1 cellular context compared by ENCODE assay signal in the genomic region with DNA sequence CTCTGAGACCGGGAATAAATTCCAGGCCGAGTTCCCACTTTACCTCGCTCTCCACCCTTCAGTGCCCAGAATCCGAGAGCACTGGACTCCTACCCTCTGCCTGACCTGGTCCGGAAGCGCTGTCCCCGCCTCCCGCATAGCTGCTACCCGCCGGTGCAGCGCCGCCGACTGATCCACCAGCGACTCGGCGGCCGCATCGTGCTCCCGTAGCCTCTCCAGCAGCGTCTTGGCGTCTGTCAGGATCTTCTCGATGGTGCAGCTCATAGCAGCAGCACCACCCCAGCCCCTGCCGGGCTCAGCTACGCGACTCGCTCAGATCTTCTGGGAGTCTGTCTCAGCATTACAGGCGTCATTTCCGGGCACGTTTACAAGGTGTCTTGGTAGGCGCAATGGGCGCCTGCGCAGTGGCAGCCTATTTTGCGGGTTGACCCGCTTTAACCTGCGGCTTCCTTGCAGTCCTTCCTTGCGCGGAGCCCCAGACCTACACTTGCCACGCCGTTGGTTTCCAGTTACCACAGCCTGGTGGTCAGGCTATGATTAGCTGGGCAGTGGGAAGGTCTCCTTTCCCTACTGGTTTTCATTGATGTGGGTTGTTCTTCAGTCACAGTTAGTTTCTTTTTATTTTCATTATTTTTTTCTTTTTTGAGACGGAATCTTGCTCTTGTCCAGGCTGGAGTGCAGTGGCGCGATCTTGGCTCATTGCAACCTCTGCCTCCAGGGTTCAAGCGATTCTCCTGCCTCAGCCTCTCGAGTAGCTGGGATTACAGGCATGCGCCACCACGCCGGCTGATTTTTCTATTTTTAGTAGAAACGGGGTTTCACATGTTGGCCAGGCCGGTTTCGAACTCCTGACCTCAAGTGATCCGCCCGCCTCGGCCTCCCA.
TF ChIP-seq lines count a peak whose summit lies in the region.

A gene (minus strand): TSS at position 342 of the 883 bp plus-strand sequence. CDS start 78 bp downstream, at position 264.

TF ChIP-seq in WTC11, 78 proteins besides CTCF, POLR2A, EP300 and RAD21 (continued from another document and continues in another):
- TF ChIP-seq, protein P1, sequence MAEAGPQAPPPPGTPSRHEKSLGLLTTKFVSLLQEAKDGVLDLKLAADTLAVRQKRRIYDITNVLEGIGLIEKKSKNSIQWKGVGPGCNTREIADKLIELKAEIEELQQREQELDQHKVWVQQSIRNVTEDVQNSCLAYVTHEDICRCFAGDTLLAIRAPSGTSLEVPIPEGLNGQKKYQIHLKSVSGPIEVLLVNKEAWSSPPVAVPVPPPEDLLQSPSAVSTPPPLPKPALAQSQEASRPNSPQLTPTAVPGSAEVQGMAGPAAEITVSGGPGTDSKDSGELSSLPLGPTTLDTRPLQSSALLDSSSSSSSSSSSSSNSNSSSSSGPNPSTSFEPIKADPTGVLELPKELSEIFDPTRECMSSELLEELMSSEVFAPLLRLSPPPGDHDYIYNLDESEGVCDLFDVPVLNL (CRISPR knock-in tag; IDR thresholded peaks at IDR 0.05; ENCODE audit: borderline replicate concordance, low read depth): no peak
- TF ChIP-seq, protein P2, sequence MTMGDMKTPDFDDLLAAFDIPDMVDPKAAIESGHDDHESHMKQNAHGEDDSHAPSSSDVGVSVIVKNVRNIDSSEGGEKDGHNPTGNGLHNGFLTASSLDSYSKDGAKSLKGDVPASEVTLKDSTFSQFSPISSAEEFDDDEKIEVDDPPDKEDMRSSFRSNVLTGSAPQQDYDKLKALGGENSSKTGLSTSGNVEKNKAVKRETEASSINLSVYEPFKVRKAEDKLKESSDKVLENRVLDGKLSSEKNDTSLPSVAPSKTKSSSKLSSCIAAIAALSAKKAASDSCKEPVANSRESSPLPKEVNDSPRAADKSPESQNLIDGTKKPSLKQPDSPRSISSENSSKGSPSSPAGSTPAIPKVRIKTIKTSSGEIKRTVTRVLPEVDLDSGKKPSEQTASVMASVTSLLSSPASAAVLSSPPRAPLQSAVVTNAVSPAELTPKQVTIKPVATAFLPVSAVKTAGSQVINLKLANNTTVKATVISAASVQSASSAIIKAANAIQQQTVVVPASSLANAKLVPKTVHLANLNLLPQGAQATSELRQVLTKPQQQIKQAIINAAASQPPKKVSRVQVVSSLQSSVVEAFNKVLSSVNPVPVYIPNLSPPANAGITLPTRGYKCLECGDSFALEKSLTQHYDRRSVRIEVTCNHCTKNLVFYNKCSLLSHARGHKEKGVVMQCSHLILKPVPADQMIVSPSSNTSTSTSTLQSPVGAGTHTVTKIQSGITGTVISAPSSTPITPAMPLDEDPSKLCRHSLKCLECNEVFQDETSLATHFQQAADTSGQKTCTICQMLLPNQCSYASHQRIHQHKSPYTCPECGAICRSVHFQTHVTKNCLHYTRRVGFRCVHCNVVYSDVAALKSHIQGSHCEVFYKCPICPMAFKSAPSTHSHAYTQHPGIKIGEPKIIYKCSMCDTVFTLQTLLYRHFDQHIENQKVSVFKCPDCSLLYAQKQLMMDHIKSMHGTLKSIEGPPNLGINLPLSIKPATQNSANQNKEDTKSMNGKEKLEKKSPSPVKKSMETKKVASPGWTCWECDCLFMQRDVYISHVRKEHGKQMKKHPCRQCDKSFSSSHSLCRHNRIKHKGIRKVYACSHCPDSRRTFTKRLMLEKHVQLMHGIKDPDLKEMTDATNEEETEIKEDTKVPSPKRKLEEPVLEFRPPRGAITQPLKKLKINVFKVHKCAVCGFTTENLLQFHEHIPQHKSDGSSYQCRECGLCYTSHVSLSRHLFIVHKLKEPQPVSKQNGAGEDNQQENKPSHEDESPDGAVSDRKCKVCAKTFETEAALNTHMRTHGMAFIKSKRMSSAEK (CRISPR knock-in tag; IDR thresholded peaks at IDR 0.05; ENCODE audit: borderline replicate concordance): no peak
- TF ChIP-seq ELF4 (CRISPR knock-in tag; IDR thresholded peaks at IDR 0.05; ENCODE audit: low read depth): no peak
- TF ChIP-seq, protein P3, sequence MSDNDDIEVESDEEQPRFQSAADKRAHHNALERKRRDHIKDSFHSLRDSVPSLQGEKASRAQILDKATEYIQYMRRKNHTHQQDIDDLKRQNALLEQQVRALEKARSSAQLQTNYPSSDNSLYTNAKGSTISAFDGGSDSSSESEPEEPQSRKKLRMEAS (CRISPR knock-in tag; IDR thresholded peaks at IDR 0.05): peak; percentile 64; the same call in 1 of the 2 replicates
- TF ChIP-seq, protein P4, sequence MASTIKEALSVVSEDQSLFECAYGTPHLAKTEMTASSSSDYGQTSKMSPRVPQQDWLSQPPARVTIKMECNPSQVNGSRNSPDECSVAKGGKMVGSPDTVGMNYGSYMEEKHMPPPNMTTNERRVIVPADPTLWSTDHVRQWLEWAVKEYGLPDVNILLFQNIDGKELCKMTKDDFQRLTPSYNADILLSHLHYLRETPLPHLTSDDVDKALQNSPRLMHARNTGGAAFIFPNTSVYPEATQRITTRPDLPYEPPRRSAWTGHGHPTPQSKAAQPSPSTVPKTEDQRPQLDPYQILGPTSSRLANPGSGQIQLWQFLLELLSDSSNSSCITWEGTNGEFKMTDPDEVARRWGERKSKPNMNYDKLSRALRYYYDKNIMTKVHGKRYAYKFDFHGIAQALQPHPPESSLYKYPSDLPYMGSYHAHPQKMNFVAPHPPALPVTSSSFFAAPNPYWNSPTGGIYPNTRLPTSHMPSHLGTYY (CRISPR knock-in tag; IDR thresholded peaks at IDR 0.05): no peak
- TF ChIP-seq CBFB (CRISPR knock-in tag; IDR thresholded peaks at IDR 0.05; ENCODE audit: low read depth): no peak
- no peak for TF ChIP-seq PRRX2 (CRISPR knock-in tag; IDR thresholded peaks at IDR 0.05)
- no peak for TF ChIP-seq ZNF396 (CRISPR knock-in tag; IDR thresholded peaks at IDR 0.05; ENCODE audit: borderline replicate concordance)
- TF ChIP-seq, protein P5, sequence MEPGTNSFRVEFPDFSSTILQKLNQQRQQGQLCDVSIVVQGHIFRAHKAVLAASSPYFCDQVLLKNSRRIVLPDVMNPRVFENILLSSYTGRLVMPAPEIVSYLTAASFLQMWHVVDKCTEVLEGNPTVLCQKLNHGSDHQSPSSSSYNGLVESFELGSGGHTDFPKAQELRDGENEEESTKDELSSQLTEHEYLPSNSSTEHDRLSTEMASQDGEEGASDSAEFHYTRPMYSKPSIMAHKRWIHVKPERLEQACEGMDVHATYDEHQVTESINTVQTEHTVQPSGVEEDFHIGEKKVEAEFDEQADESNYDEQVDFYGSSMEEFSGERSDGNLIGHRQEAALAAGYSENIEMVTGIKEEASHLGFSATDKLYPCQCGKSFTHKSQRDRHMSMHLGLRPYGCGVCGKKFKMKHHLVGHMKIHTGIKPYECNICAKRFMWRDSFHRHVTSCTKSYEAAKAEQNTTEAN (CRISPR knock-in tag; IDR thresholded peaks at IDR 0.05): no peak
- no peak for TF ChIP-seq ZBTB21 (CRISPR knock-in tag; IDR thresholded peaks at IDR 0.05; ENCODE audit: borderline replicate concordance)
- TF ChIP-seq, protein P6, sequence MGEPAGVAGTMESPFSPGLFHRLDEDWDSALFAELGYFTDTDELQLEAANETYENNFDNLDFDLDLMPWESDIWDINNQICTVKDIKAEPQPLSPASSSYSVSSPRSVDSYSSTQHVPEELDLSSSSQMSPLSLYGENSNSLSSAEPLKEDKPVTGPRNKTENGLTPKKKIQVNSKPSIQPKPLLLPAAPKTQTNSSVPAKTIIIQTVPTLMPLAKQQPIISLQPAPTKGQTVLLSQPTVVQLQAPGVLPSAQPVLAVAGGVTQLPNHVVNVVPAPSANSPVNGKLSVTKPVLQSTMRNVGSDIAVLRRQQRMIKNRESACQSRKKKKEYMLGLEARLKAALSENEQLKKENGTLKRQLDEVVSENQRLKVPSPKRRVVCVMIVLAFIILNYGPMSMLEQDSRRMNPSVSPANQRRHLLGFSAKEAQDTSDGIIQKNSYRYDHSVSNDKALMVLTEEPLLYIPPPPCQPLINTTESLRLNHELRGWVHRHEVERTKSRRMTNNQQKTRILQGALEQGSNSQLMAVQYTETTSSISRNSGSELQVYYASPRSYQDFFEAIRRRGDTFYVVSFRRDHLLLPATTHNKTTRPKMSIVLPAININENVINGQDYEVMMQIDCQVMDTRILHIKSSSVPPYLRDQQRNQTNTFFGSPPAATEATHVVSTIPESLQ (CRISPR knock-in tag; IDR thresholded peaks at IDR 0.05): no peak
- TF ChIP-seq NR2C2 (CRISPR knock-in tag; IDR thresholded peaks at IDR 0.05): no peak
- no peak for TF ChIP-seq TEAD4 (CRISPR knock-in tag; IDR thresholded peaks at IDR 0.05)
- TF ChIP-seq FOXJ3 (CRISPR knock-in tag; IDR thresholded peaks at IDR 0.05; ENCODE audit: borderline replicate concordance): no peak
- no peak for TF ChIP-seq MXD4 (CRISPR knock-in tag; IDR thresholded peaks at IDR 0.05; ENCODE audit: borderline replicate concordance)
- TF ChIP-seq IRF2 (CRISPR knock-in tag; IDR thresholded peaks at IDR 0.05; ENCODE audit: borderline replicate concordance, low read depth): no peak
- TF ChIP-seq OVOL2 (CRISPR knock-in tag; IDR thresholded peaks at IDR 0.05; ENCODE audit: borderline replicate concordance): no peak
- TF ChIP-seq ZNF317 (CRISPR knock-in tag; IDR thresholded peaks at IDR 0.05; ENCODE audit: borderline replicate concordance, low read depth): no peak
- peak; percentile 89 for TF ChIP-seq GABPB1 (CRISPR knock-in tag; IDR thresholded peaks at IDR 0.05)
- peak; percentile 38; the same call in 1 of the 2 replicates for TF ChIP-seq CREB1 (CRISPR knock-in tag; IDR thresholded peaks at IDR 0.05)
- TF ChIP-seq, protein P7, sequence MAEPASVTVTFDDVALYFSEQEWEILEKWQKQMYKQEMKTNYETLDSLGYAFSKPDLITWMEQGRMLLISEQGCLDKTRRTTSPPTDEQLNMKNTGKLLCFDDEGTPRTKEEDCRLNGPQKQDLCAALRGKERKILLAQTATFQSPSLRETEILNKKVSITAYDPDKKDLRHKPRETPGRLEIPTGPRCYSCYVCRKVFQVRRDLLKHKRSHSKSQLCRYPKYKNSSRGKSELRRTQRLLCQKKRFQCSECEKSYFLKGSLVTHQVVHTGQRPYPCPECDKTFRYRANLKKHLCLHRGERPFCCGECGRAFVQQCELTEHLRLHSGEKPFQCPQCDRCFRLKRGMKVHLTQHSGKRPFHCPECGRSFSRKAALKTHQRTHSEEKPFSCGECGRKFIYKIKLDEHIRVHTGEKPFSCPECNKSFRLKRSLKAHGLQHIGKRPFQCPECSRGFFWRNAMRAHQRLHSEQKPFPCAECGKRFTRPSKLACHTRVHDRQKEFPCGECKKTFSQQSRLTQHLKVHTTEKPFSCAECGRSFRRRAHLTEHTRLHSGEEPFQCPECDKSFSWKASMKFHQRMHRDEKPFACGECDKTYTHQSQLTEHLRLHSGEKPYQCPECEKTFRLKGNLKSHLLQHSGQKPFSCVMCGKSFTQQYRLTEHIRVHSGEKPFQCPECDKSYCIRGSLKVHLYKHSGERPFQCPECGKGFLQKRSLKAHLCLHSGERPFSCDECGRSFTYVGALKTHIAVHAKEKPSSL (CRISPR knock-in tag; conservative IDR thresholded peaks at IDR 0.05): no peak
- TF ChIP-seq GRHL2 (CRISPR knock-in tag; IDR thresholded peaks at IDR 0.05; ENCODE audit: insufficient replicate concordance, severe bottlenecking): no peak
- TF ChIP-seq, protein P8, sequence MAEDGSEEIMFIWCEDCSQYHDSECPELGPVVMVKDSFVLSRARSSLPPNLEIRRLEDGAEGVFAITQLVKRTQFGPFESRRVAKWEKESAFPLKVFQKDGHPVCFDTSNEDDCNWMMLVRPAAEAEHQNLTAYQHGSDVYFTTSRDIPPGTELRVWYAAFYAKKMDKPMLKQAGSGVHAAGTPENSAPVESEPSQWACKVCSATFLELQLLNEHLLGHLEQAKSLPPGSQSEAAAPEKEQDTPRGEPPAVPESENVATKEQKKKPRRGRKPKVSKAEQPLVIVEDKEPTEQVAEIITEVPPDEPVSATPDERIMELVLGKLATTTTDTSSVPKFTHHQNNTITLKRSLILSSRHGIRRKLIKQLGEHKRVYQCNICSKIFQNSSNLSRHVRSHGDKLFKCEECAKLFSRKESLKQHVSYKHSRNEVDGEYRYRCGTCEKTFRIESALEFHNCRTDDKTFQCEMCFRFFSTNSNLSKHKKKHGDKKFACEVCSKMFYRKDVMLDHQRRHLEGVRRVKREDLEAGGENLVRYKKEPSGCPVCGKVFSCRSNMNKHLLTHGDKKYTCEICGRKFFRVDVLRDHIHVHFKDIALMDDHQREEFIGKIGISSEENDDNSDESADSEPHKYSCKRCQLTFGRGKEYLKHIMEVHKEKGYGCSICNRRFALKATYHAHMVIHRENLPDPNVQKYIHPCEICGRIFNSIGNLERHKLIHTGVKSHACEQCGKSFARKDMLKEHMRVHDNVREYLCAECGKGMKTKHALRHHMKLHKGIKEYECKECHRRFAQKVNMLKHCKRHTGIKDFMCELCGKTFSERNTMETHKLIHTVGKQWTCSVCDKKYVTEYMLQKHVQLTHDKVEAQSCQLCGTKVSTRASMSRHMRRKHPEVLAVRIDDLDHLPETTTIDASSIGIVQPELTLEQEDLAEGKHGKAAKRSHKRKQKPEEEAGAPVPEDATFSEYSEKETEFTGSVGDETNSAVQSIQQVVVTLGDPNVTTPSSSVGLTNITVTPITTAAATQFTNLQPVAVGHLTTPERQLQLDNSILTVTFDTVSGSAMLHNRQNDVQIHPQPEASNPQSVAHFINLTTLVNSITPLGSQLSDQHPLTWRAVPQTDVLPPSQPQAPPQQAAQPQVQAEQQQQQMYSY (CRISPR knock-in tag; IDR thresholded peaks at IDR 0.05): no peak
- TF ChIP-seq, protein P9, sequence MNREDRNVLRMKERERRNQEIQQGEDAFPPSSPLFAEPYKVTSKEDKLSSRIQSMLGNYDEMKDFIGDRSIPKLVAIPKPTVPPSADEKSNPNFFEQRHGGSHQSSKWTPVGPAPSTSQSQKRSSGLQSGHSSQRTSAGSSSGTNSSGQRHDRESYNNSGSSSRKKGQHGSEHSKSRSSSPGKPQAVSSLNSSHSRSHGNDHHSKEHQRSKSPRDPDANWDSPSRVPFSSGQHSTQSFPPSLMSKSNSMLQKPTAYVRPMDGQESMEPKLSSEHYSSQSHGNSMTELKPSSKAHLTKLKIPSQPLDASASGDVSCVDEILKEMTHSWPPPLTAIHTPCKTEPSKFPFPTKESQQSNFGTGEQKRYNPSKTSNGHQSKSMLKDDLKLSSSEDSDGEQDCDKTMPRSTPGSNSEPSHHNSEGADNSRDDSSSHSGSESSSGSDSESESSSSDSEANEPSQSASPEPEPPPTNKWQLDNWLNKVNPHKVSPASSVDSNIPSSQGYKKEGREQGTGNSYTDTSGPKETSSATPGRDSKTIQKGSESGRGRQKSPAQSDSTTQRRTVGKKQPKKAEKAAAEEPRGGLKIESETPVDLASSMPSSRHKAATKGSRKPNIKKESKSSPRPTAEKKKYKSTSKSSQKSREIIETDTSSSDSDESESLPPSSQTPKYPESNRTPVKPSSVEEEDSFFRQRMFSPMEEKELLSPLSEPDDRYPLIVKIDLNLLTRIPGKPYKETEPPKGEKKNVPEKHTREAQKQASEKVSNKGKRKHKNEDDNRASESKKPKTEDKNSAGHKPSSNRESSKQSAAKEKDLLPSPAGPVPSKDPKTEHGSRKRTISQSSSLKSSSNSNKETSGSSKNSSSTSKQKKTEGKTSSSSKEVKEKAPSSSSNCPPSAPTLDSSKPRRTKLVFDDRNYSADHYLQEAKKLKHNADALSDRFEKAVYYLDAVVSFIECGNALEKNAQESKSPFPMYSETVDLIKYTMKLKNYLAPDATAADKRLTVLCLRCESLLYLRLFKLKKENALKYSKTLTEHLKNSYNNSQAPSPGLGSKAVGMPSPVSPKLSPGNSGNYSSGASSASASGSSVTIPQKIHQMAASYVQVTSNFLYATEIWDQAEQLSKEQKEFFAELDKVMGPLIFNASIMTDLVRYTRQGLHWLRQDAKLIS (CRISPR knock-in tag; IDR thresholded peaks at IDR 0.05; ENCODE audit: borderline replicate concordance): no peak
- peak; percentile 70; the same call in 1 of the 2 replicates for TF ChIP-seq NFE2L1 (CRISPR knock-in tag; IDR thresholded peaks at IDR 0.05)
- no peak for TF ChIP-seq TCF7 (CRISPR knock-in tag; IDR thresholded peaks at IDR 0.05; ENCODE audit: low read depth)
